Comparison of ENCODE assay signal across 17 cellular contexts in the genomic region with DNA sequence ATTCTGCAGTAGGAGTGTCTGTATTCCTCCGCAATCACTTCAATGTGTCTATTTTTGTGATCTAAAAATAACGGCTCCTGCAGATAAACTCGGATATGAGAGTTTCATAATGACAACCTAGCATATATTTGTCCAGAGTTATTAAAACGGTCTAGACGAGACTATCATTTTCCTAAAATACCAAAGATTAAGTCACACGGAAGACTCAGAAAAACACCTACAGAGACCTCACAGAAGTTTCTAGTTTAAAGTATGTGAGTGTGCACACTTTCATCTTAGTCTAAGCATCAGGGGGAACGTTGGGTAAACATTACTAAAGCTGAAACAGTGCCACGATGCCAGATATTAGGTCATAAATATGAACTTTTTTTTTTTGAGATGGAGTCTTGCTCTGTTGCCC.
DNase-seq lines count a peak whose midpoint lies in the region; ATAC-seq and TF ChIP-seq lines count a peak whose summit lies in the region.
"Had no signal": no experiment of that assay in that cellular context is flagged by ENCODE, and none has a peak within 500 bp of the region (broad histone marks: within the 10 kb centered on the region; RNA-seq: fewer than 3 reads in every experiment).

No MANE protein-coding gene starts in this region.

- peaks cover 18 to 53% (median 39%) of the 10 kb centered on the region in 9 donors for H3K4me1 ChIP-seq in heart right ventricle
- peaks cover 11% of the 10 kb centered on the region for H3K4me1 ChIP-seq in right cardiac atrium (ENCODE audit: control insufficient read depth, insufficient read depth, low read length)
- peaks cover 0 to 28% (median 17%) of the 10 kb centered on the region in 4 donors for H3K4me1 ChIP-seq in tibial artery
- peaks cover 10% of the 10 kb centered on the region for H3K4me1 ChIP-seq in mucosa of descending colon (ENCODE audit: low read depth)

- WGBS in heart right ventricle, 2 donors = 28 to 31% methylated on average over 8 of the region's 8 CpGs
- WGBS in right cardiac atrium = 26% methylated on average over 8 of the region's 8 CpGs

- H3K9me3 ChIP-seq in heart right ventricle = no peaks in the 10 kb centered on the region
- H3K9me3 ChIP-seq in right cardiac atrium (ENCODE audit: control insufficient read depth, low read length) = no peaks in the 10 kb centered on the region
- H3K9me3 ChIP-seq in tibial artery = no peaks in the 10 kb centered on the region
- H3K9me3 ChIP-seq in mucosa of descending colon = no peaks in the 10 kb centered on the region
- H3K9me3 ChIP-seq: adrenal gland, lower lobe of right lung had no signal

- ATAC-seq in heart right ventricle = no peak
- no peak for ATAC-seq in right cardiac atrium
- peak; percentile 50 for ATAC-seq in HG03565 (IDR thresholded peaks at IDR 0.05; ENCODE audit: unreplicated experiment)
- no peak for ATAC-seq in mucosa of descending colon
- no peak for ATAC-seq in stimulated activated naive B cell treated with anti-CD40 and anti-IgM and Interleukin-4, amounts not matched to agents 10 μg/mL and 1 μg/mL and 100 μg/mL, for 72 hours (replicated peaks)
- ATAC-seq: lower lobe of right lung had no signal

- H3K4me1 Mint-ChIP-seq in stimulated activated naive B cell treated with anti-CD40 and anti-IgM and Interleukin-4, amounts not matched to agents 10 μg/mL and 1 μg/mL and 100 μg/mL, for 72 hours = no peaks in the 10 kb centered on the region
- H3K4me1 Mint-ChIP-seq: naive B cell had no signal

- TF ChIP-seq CTCF in heart right ventricle (IDR thresholded peaks at IDR 0.05) (no peak), coronary artery (IDR thresholded peaks at IDR 0.05) (no peak), tibial artery (IDR thresholded peaks at IDR 0.05) (no peak), mucosa of descending colon (IDR thresholded peaks at IDR 0.05) (no peak)

- H3K4me3 Mint-ChIP-seq in stimulated activated naive B cell treated with anti-CD40 and anti-IgM and Interleukin-4, amounts not matched to agents 10 μg/mL and 1 μg/mL and 100 μg/mL, for 72 hours = no peak overlapping the region
- H3K4me3 Mint-ChIP-seq: naive B cell had no signal

- H3K9me3 Mint-ChIP-seq in stimulated activated naive B cell treated with anti-CD40 and anti-IgM and Interleukin-4, amounts not matched to agents 10 μg/mL and 1 μg/mL and 100 μg/mL, for 72 hours = no peaks in the 10 kb centered on the region
- H3K9me3 Mint-ChIP-seq: naive B cell had no signal

- H3K27ac Mint-ChIP-seq in stimulated activated naive B cell treated with anti-CD40 and anti-IgM and Interleukin-4, amounts not matched to agents 10 μg/mL and 1 μg/mL and 100 μg/mL, for 72 hours = no peak overlapping the region
- H3K27ac Mint-ChIP-seq: naive B cell had no signal

- no peaks in the 10 kb centered on the region for H3K36me3 Mint-ChIP-seq in stimulated activated naive B cell treated with anti-CD40 and anti-IgM and Interleukin-4, amounts not matched to agents 10 μg/mL and 1 μg/mL and 100 μg/mL, for 72 hours
- H3K36me3 Mint-ChIP-seq: naive B cell had no signal

- H3K4me3 ChIP-seq in heart right ventricle (no peak overlapping the region), right cardiac atrium (ENCODE audit: low read length) (no peak overlapping the region), coronary artery (no peak overlapping the region), tibial artery (no peak overlapping the region), mucosa of descending colon (no peak overlapping the region)
- H3K4me3 ChIP-seq: adrenal gland, lower lobe of right lung had no signal

- no peaks in the 10 kb centered on the region for H3K27me3 ChIP-seq in heart right ventricle
- H3K27me3 ChIP-seq in right cardiac atrium (ENCODE audit: control insufficient read depth, insufficient read depth) = no peaks in the 10 kb centered on the region
- H3K27me3 ChIP-seq in tibial artery = no peaks in the 10 kb centered on the region
- H3K27me3 ChIP-seq: adrenal gland had no signal

- intact Hi-C loops in heart right ventricle (cut with DNase I) = no loop called here
- intact Hi-C loops in right cardiac atrium (cut with DNase I) = no loop called here
- intact Hi-C loops in tibial artery (cut with DNase I; ENCODE audit: low total_unique reads) = no loop called here
- intact Hi-C loops in mucosa of descending colon (cut with DNase I, micrococcal nuclease) = no loop called here

- peaks cover 6 to 10% of the 10 kb centered on the region in 2 donors for H3K27me3 Mint-ChIP-seq in stimulated activated naive B cell treated with anti-CD40 and anti-IgM and Interleukin-4, amounts not matched to agents 10 μg/mL and 1 μg/mL and 100 μg/mL, for 72 hours

- peaks cover 0 to 41% (median 2%) of the 10 kb centered on the region in 9 donors for H3K36me3 ChIP-seq in heart right ventricle
- H3K36me3 ChIP-seq in tibial artery = peaks cover 19 to 30% (median 28%) of the 10 kb centered on the region in 3 donors
- H3K36me3 ChIP-seq in mucosa of descending colon (ENCODE audit: low read depth) = no peaks in the 10 kb centered on the region

- H3K27ac ChIP-seq in heart right ventricle (peak overlapping the region in 6 of 10 donors; percentile 50 to 83 (median 76)), right cardiac atrium (ENCODE audit: low read length) (no peak overlapping the region), coronary artery (peak overlapping the region; percentile 60 to 85), tibial artery (peak overlapping the region; percentile 60 to 74)

- no peak for DNase-seq in heart right ventricle
- no peak for DNase-seq in right cardiac atrium
- DNase-seq in coronary artery (ENCODE audit: low spot score) = no peak
- DNase-seq in tibial artery = no peak
- no peak for DNase-seq in midbrain (lab: John Stamatoyannopoulos, UW)
- DNase-seq in mucosa of descending colon = no peak
- DNase-seq in stimulated activated naive B cell treated with anti-CD40 and anti-IgM and Interleukin-4, amounts not matched to agents 10 μg/mL and 1 μg/mL and 100 μg/mL, for 72 hours = no peak
- DNase-seq: adrenal gland; H7; lower lobe of right lung; naive B cell; NCI-H1105; NCI-H524 treated with DMSO at 0.1 percent for 48 hours; OCI-M1; stimulated activated CD4-positive, alpha-beta T cell treated with anti-CD3 and anti-CD28 coated beads, Interleukin-4, amount 100 ng/mL, for 4 hours; stimulated activated CD8-positive, alpha-beta memory T cell treated with anti-CD3 and anti-CD28 coated beads, Interleukin-4, amount 100 ng/mL, for 48 hours had no signal
